16 cellular contexts compared by ENCODE assay signal in the genomic region with DNA sequence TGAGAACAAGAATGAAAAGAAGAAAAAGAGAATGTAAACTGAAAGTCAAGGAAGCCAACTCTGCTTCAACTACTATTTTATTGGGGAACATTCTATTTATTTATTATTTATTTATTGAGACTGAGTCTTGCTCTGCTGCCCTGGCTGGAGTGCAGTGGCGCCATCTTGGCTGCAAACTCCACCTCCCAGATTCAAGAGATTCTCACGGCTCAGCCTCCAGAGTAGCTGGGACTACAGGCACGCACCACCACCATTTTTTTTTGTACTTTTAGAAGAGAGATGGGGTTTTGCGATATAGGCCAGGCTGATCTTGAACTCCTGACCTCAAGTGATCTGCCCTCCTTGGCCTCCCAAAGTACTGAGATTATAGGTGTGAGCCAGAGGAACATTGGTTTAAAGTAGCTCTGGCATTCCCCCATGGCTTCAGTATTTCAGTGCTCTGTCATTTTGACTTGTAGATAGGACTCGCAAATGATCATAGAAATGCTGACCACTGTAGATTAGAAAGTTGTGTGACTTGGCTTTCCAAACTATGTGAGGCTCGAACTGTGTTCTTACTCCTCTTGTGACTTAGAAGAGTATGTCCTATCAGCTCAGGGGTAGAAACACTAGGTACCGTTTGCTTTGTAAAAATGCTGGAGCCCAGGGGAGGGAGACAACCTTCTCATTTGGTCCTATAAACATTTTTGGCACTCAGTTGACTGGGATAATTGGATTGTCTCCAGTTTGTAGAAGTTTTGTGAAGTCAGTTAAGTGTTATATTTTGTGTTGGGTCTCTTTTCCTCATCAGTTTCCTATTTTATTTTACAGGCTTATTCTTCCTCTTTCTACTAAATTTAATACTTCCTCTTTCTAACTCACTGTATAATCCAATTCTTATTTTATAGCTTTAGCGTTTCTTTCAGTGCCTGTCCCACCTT.
DNase-seq lines count a peak whose midpoint lies in the region; ATAC-seq lines count a peak whose summit lies in the region.
"Had no signal": no experiment of that assay in that cellular context is flagged by ENCODE, and none has a peak within 500 bp of the region (broad histone marks: within the 10 kb centered on the region; RNA-seq: fewer than 3 reads in every experiment).

No MANE protein-coding gene starts in this region.

- H3K27me3 ChIP-seq in GM23248 (replicated peaks; ENCODE audit: insufficient read depth): no peaks in the 10 kb centered on the region
- H3K27me3 ChIP-seq: breast epithelium, Peyer's patch had no signal

- no peaks in the 10 kb centered on the region for H3F3A ChIP-seq in GM23248 (ENCODE audit: insufficient read depth)

- peak; percentile 59 for ATAC-seq in sciatic nerve
- ATAC-seq: stimulated activated naive CD8-positive, alpha-beta T cell treated with anti-CD3 and anti-CD28 coated beads, Interleukin-15, amount 100 ng/mL, for 72 hours had no signal

- in situ Hi-C loops in GM23248 (cut with MboI): no loop called here

- no peaks in the 10 kb centered on the region for H4K20me1 ChIP-seq in GM23248 (ENCODE audit: insufficient read depth)

- intact Hi-C loops in sciatic nerve (cut with DNase I): no loop called here

- peak overlapping the region; percentile 26; the same call in 1 of the 2 replicates for H2AFZ ChIP-seq in GM23248

- H3K4me3 ChIP-seq in GM23248: no peak overlapping the region
- H3K4me3 ChIP-seq: breast epithelium, Peyer's patch had no signal

- WGBS in GM23248 (ENCODE audit: low coverage in 1 of 2, low lambda C conversion rate in 2 of 2, missing lambda C conversion rate in 2 of 2), 2 experiments: 78 to 81% methylated on average over 8 of the region's 8 CpGs

- no peak overlapping the region for H3K27ac ChIP-seq in GM23248
- H3K27ac ChIP-seq: breast epithelium had no signal

- DNase-seq in GM23248: no peak
- peak; percentile 24 for DNase-seq in NAMALWA (ENCODE audit: low spot score)
- DNase-seq in globus pallidus (ENCODE audit: low spot score): peak; percentile 22
- DNase-seq in sciatic nerve (ENCODE audit: low spot score): no peak
- DNase-seq in stimulated activated CD4-positive, alpha-beta T cell treated with anti-CD3 and anti-CD28 coated beads, Interleukin-4, amount 100 ng/mL, for 1 hour: no peak
- DNase-seq in GOT3 (lab: John Stamatoyannopoulos, UW): no peak
- DNase-seq in stimulated activated naive CD4-positive, alpha-beta T cell treated with Interleukin-2 at 50 U/mL for 16 hours (lab: John Stamatoyannopoulos, UW): no peak
- DNase-seq: activated CD4-positive, alpha-beta T cell treated with anti-CD3 and anti-CD28 coated beads for 1 hour; activated naive CD4-positive, alpha-beta T cell treated with anti-CD3 and anti-CD28 coated beads, Interleukin-2, amount 10 ng/mL, durations not matched to agents 7 days and 5 days; CD4-positive, alpha-beta memory T cell; mammary epithelial cell; NCI-H1694; NCI-H510A; Peyer's patch; stimulated activated naive CD8-positive, alpha-beta T cell treated with anti-CD3 and anti-CD28 coated beads, Interleukin-15, amount 100 ng/mL, for 72 hours had no signal

- H3K9ac ChIP-seq in GM23248: no peak overlapping the region

- no peaks in the 10 kb centered on the region for H3K36me3 ChIP-seq in GM23248 (ENCODE audit: low read depth)
- H3K36me3 ChIP-seq: breast epithelium, Peyer's patch had no signal

- H3K79me2 ChIP-seq in GM23248 (ENCODE audit: insufficient read depth): no peaks in the 10 kb centered on the region

- 0 out of 2 replicates have a peak, but pooled peaks cover 4% of the 10 kb centered on the region for H3K4me1 ChIP-seq in GM23248 (ENCODE audit: insufficient read depth)
- H3K4me1 ChIP-seq: breast epithelium had no signal

- no peaks in the 10 kb centered on the region for H3K9me3 ChIP-seq in GM23248 (ENCODE audit: low read depth)
- H3K9me3 ChIP-seq: breast epithelium, Peyer's patch had no signal

- no peaks in the 10 kb centered on the region for H3K9me2 ChIP-seq in GM23248 (ENCODE audit: insufficient read depth)

- H3K4me2 ChIP-seq in GM23248 (ENCODE audit: unreplicated experiment): no peak overlapping the region

Comparison
In these comparisons a context has a peak if more than half of its experiments do, and no peak if none do; other contexts are left out.
1. DNase-seq: peak in NAMALWA (single experiment) and globus pallidus (single experiment); none in GM23248 (single experiment), sciatic nerve (single experiment), stimulated activated CD4-positive, alpha-beta T cell treated with anti-CD3 and anti-CD28 coated beads, Interleukin-4, amount 100 ng/mL, for 1 hour (single experiment), GOT3 (single experiment) and stimulated activated naive CD4-positive, alpha-beta T cell treated with Interleukin-2 at 50 U/mL for 16 hours (single experiment).